In the genomic region with DNA sequence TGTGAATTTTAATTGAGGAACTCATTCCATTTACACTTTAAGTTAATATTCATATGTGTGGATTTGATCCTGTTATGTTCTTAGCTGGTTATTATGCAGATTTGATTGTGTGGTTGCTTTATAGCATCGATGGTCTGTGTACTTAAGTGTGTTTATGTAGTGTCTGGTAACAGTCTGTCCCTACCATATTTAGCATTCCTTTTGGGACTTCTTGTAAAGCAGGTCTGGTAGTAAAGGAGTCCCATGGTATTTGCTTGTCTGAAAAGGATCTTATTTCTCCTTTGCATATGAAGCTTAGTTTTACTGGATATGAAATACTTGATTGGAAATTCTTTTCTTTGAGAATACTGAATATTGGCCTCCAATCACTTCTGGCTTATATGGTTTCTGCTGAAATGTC, we compare ENCODE assay signal across 25 cellular contexts.
"Had no signal": no experiment of that assay in that cellular context is flagged by ENCODE, and none has a peak within 500 bp of the region (broad histone marks: within the 10 kb centered on the region; RNA-seq: fewer than 3 reads in every experiment).

No MANE protein-coding gene starts in this region.

- H3K27me3 ChIP-seq: suprapubic skin, testis, thyroid gland, tibial artery, tibial nerve, transverse colon, upper lobe of left lung, upper lobe of right lung, uterus, vagina had no signal

- H3K4me3 ChIP-seq: stomach, suprapubic skin, testis, thoracic aorta, thyroid gland, tibial artery, tibial nerve, transverse colon, upper lobe of left lung, upper lobe of right lung, uterus, vagina had no signal

- DNase-seq: stimulated activated CD4-positive, alpha-beta T cell treated with anti-CD3 and anti-CD28 coated beads, Interleukin-2, amount 100 ng/mL, for 48 hours; stimulated activated CD4-positive, alpha-beta T cell treated with anti-CD3 and anti-CD28 coated beads, Interleukin-4, amount 100 ng/mL, for 1 hour; stimulated activated CD4-positive, alpha-beta T cell treated with anti-CD3 and anti-CD28 coated beads, Interleukin-4, amount 100 ng/mL, for 24 hours; stimulated activated CD4-positive, alpha-beta T cell treated with anti-CD3 and anti-CD28 coated beads, Interleukin-4, amount 100 ng/mL, for 4 hours; stimulated activated CD8-positive, alpha-beta memory T cell treated with anti-CD3 and anti-CD28 coated beads, Interleukin-4, amount 100 ng/mL, for 48 hours; stimulated activated naive B cell treated with anti-CD40 and anti-IgM and Interleukin-4, amounts not matched to agents 10 μg/mL and 1 μg/mL and 100 μg/mL, for 72 hours; stimulated activated naive CD4-positive, alpha-beta T cell; stimulated activated naive CD4-positive, alpha-beta T cell treated with Interleukin-2 at 50 U/mL for 16 hours; stimulated activated naive CD8-positive, alpha-beta T cell treated with anti-CD3 and anti-CD28 coated beads, Interleukin-15, amount 100 ng/mL, for 72 hours; stimulated activated naive CD8-positive, alpha-beta T cell treated with anti-CD3 and anti-CD28 coated beads, Interleukin-15, Interleukin-2, amounts not matched to agents 100 U/mL and 50 U/mL, for 24 hours; stomach; substantia nigra; testis; thyroid gland; tibial artery; transverse colon; upper lobe of left lung; upper lobe of right lung; uterus had no signal

- H3K27ac ChIP-seq: stomach, suprapubic skin, testis, thoracic aorta, thyroid gland, tibial artery, tibial nerve, transverse colon, upper lobe of left lung, upper lobe of right lung, uterus, vagina had no signal

- H3K4me1 ChIP-seq: stomach, suprapubic skin, testis, thyroid gland, tibial artery, tibial nerve, transverse colon, upper lobe of left lung, upper lobe of right lung, uterus, vagina had no signal

- H3K9me3 ChIP-seq: suprapubic skin, testis, thoracic aorta, thyroid gland, tibial nerve, transverse colon, upper lobe of right lung, uterus, vagina had no signal

- H3K36me3 ChIP-seq: stomach, suprapubic skin, thoracic aorta, thyroid gland, tibial nerve, transverse colon, upper lobe of left lung, upper lobe of right lung, uterus, vagina had no signal

- ATAC-seq: stimulated activated effector memory CD8-positive, alpha-beta T cell treated with anti-CD3 and anti-CD28 coated beads, Interleukin-12 subunit alpha, Interleukin-12 subunit beta, amount 100 ng/mL, for 72 hours; stimulated activated memory B cell treated with anti-CD40 and anti-IgM and Interleukin-4, amounts not matched to agents 10 μg/mL and 1 μg/mL and 100 μg/mL, for 72 hours; stimulated activated naive B cell treated with anti-CD40 and anti-IgM and Interleukin-4, amounts not matched to agents 10 μg/mL and 1 μg/mL and 100 μg/mL, for 72 hours; stimulated activated naive CD8-positive, alpha-beta T cell treated with anti-CD3 and anti-CD28 coated beads, Interleukin-15, amount 100 ng/mL, for 72 hours; stimulated activated naive CD8-positive, alpha-beta T cell treated with anti-CD3 and anti-CD28 coated beads, Interleukin-15, Interleukin-2, amounts not matched to agents 100 U/mL and 50 U/mL, for 24 hours; upper lobe of right lung had no signal
